In the genomic region with DNA sequence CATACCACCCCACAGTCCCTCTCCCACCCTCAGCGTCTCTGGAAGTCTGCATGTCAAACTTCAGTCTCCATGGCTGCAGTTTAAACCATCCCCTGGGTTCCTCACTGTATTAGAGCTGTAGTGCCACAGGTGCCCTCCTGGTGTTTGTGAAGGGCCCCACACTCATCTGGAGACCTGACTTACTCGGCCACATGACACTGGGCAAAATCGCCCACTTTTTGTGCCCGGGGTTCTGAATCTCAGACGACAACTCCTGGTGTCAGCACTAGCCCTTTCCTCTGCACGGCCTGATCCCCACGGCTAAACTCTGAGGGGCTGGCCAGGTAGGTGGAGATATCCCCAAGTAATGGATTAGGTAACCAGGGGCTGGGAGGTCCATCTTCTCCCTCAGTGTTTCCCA, we compare ENCODE assay signal across 1 cellular context.
TF ChIP-seq lines count a peak whose summit lies in the region.

No MANE protein-coding gene starts in this region.

TF ChIP-seq in H1, 55 proteins besides CTCF, POLR2A, EP300 and RAD21:
- TF ChIP-seq EZH2 (IDR thresholded peaks at IDR 0.05; ENCODE audit: low read depth, low read length, severe bottlenecking) (no peak), BACH1 (IDR thresholded peaks at IDR 0.05; ENCODE audit: low read length) (no peak), KDM5A (IDR thresholded peaks at IDR 0.05; ENCODE audit: low read length) (no peak), SRF (IDR thresholded peaks at IDR 0.05; ENCODE audit: low read depth, low read length) (no peak), JUND (IDR thresholded peaks at IDR 0.05; ENCODE audit: low read length) (no peak), JUN (IDR thresholded peaks at IDR 0.05; ENCODE audit: low read depth, low read length) (no peak), RNF2 (IDR thresholded peaks at IDR 0.05; ENCODE audit: borderline replicate concordance, low read depth, low read length, missing control alignments, poor library complexity, severe bottlenecking) (no peak)
